17 cellular contexts compared by ENCODE assay signal in the genomic region with DNA sequence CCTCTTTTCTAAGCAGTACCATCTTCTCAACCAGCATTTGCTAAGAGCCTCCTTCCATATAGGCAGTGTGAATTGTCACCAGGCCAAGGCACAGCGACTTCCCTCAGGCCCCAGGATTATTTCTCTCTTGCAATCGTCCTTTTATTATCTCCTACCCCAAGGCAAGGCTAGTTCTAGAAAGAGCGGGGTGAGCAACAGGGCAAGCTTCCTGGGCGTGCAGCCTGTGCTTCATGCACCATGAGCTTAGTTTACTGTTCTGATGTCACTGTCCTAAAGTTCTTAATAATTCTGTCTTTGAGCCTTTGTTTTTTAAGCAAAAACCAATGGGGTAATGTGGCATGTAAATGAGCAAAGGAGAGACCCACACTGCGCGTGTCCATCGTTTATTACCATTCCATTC.
"Had no signal": no experiment of that assay in that cellular context is flagged by ENCODE, and none has a peak within 500 bp of the region (broad histone marks: within the 10 kb centered on the region; RNA-seq: fewer than 3 reads in every experiment).

No MANE protein-coding gene starts in this region.

- DNase-seq: activated CD4-positive, CD25-positive, alpha-beta regulatory T cell treated with anti-CD3 and anti-CD28 coated beads, Interleukin-2, amount 50 U/mL, for 72 hours; activated CD8-positive, alpha-beta memory T cell treated with anti-CD3 and anti-CD28 coated beads, Interleukin-2, amount 50 U/mL, for 4 hours; activated T-cell treated with anti-CD3 and anti-CD28 coated beads, Interleukin-2, amount 50 U/mL, for 24 hours; brain microvascular endothelial cell; mammary epithelial cell; stimulated activated CD4-positive, alpha-beta T cell treated with anti-CD3 and anti-CD28 coated beads, Interleukin-4, amount 100 ng/mL, for 24 hours; stimulated activated naive CD4-positive, alpha-beta T cell treated with Interleukin-2 at 50 U/mL for 16 hours; WERI-Rb-1 had no signal

- H3K36me3 Mint-ChIP-seq: activated naive CD4-positive, alpha-beta T cell treated with anti-CD3 and anti-CD28 coated beads, Interleukin-2, amount 50 U/mL, for 72 hours had no signal

- H3K9me3 ChIP-seq: ascending aorta, right atrium auricular region, thoracic aorta had no signal

- H3K4me3 Mint-ChIP-seq: activated T-cell treated with anti-CD3 and anti-CD28 coated beads, Interleukin-2, amount 50 U/mL, for 24 hours; activated T-helper 17 cell treated with anti-CD3 and anti-CD28 coated beads, Interleukin-2, amount 50 U/mL, for 72 hours; central memory CD8-positive, alpha-beta T cell; nephron had no signal

- H3K4me3 ChIP-seq: ascending aorta, coronary artery, right atrium auricular region, thoracic aorta had no signal

- H3K9me3 Mint-ChIP-seq: activated naive CD4-positive, alpha-beta T cell treated with anti-CD3 and anti-CD28 coated beads, Interleukin-2, amount 50 U/mL, for 72 hours; activated T-cell treated with anti-CD3 and anti-CD28 coated beads, Interleukin-2, amount 50 U/mL, for 24 hours; activated T-helper 17 cell treated with anti-CD3 and anti-CD28 coated beads, Interleukin-2, amount 50 U/mL, for 72 hours; central memory CD8-positive, alpha-beta T cell; nephron had no signal

- H3K27me3 Mint-ChIP-seq: activated T-cell treated with anti-CD3 and anti-CD28 coated beads, Interleukin-2, amount 50 U/mL, for 24 hours; activated T-helper 17 cell treated with anti-CD3 and anti-CD28 coated beads, Interleukin-2, amount 50 U/mL, for 72 hours had no signal

- H3K4me1 Mint-ChIP-seq: activated T-helper 17 cell treated with anti-CD3 and anti-CD28 coated beads, Interleukin-2, amount 50 U/mL, for 72 hours; central memory CD8-positive, alpha-beta T cell had no signal

- H3K4me1 ChIP-seq: ascending aorta had no signal

- ATAC-seq: activated naive CD4-positive, alpha-beta T cell treated with anti-CD3 and anti-CD28 coated beads, Interleukin-2, amount 50 U/mL, for 72 hours; activated T-helper 17 cell treated with anti-CD3 and anti-CD28 coated beads, Interleukin-2, amount 50 U/mL, for 72 hours; SK-N-SH treated with all-trans-retinoic acid at 6 μM for 48 hours had no signal

- H3K27ac ChIP-seq: ascending aorta, brain microvascular endothelial cell, coronary artery, right atrium auricular region, thoracic aorta, WERI-Rb-1 had no signal

- H3K27me3 ChIP-seq: ascending aorta, brain microvascular endothelial cell, right atrium auricular region had no signal

- H3K36me3 ChIP-seq: ascending aorta, brain microvascular endothelial cell, right atrium auricular region, thoracic aorta, WERI-Rb-1 had no signal

- H3K27ac Mint-ChIP-seq: activated naive CD4-positive, alpha-beta T cell treated with anti-CD3 and anti-CD28 coated beads, Interleukin-2, amount 50 U/mL, for 72 hours; activated T-cell treated with anti-CD3 and anti-CD28 coated beads, Interleukin-2, amount 50 U/mL, for 24 hours; nephron had no signal
